34 cellular contexts compared by ENCODE assay signal in genomic region chr18:30982285-30982992, GRCh38.
"Had no signal": no experiment of that assay in that cellular context is flagged by ENCODE, and none has a peak within 500 bp of the region (broad histone marks: within the 10 kb centered on the region; RNA-seq: fewer than 3 reads in every experiment).

No MANE protein-coding gene starts in this region.

- H3K36me3 ChIP-seq: ascending aorta, breast epithelium, cardiac muscle cell, WERI-Rb-1 had no signal

- H3K9me3 Mint-ChIP-seq: activated CD4-positive, alpha-beta T cell treated with anti-CD3 and anti-CD28 coated beads, Interleukin-2, amount 10 ng/mL, durations not matched to agents 24 days and 14 days; activated naive CD8-positive, alpha-beta T cell treated with anti-CD3 and anti-CD28 coated beads, Interleukin-2, amount 10 ng/mL, durations not matched to agents 7 days and 5 days; brain; dendritic cell treated with granulocyte-macrophage colony-stimulating factor and Interleukin-4, amounts not matched to agents 40 ng/mL and 50 ng/mL, for 4 days; endodermal cell; T-helper 2 cell treated with Interferon-gamma antibody and Interleukin-4, amounts not matched to agents 5 μg/mL and 100 μg/mL, for 36 hours had no signal

- H3K4me3 Mint-ChIP-seq: activated CD4-positive, alpha-beta memory T cell treated with anti-CD3 and anti-CD28 coated beads for 36 hours; activated CD4-positive, alpha-beta T cell treated with anti-CD3 and anti-CD28 coated beads for 36 hours; activated CD4-positive, alpha-beta T cell treated with anti-CD3 and anti-CD28 coated beads, Interleukin-2, amount 10 ng/mL, durations not matched to agents 24 days and 14 days; activated CD8-positive, alpha-beta memory T cell treated with anti-CD3 and anti-CD28 coated beads, Interleukin-2, amount 10 ng/mL, durations not matched to agents 7 days and 5 days; activated CD8-positive, alpha-beta T cell treated with anti-CD3 and anti-CD28 coated beads, Interleukin-2, amount 10 ng/mL, durations not matched to agents 7 days and 5 days; activated naive CD4-positive, alpha-beta T cell treated with anti-CD3 and anti-CD28 coated beads, Interleukin-2, amount 10 ng/mL, durations not matched to agents 7 days and 5 days; activated naive CD8-positive, alpha-beta T cell treated with anti-CD3 and anti-CD28 coated beads, Interleukin-2, amount 10 ng/mL, durations not matched to agents 7 days and 5 days; brain; dendritic cell treated with granulocyte-macrophage colony-stimulating factor and Interleukin-4, amounts not matched to agents 40 ng/mL and 50 ng/mL, for 4 days; endodermal cell; T-helper 17 cell; T-helper 2 cell treated with Interferon-gamma antibody and Interleukin-4, amounts not matched to agents 5 μg/mL and 100 μg/mL, for 36 hours had no signal

- H3K9me3 ChIP-seq: ascending aorta, breast epithelium had no signal

- H3K4me1 Mint-ChIP-seq: activated CD4-positive, alpha-beta T cell treated with anti-CD3 and anti-CD28 coated beads for 36 hours; activated CD4-positive, alpha-beta T cell treated with anti-CD3 and anti-CD28 coated beads, Interleukin-2, amount 10 ng/mL, durations not matched to agents 24 days and 14 days; activated CD8-positive, alpha-beta memory T cell treated with anti-CD3 and anti-CD28 coated beads, Interleukin-2, amount 10 ng/mL, durations not matched to agents 7 days and 5 days; activated naive CD4-positive, alpha-beta T cell treated with anti-CD3 and anti-CD28 coated beads, Interleukin-2, amount 10 ng/mL, durations not matched to agents 7 days and 5 days; activated naive CD8-positive, alpha-beta T cell treated with anti-CD3 and anti-CD28 coated beads, Interleukin-2, amount 10 ng/mL, durations not matched to agents 7 days and 5 days; brain; endodermal cell; T-helper 17 cell had no signal

- H3K27ac Mint-ChIP-seq: activated CD4-positive, alpha-beta memory T cell treated with anti-CD3 and anti-CD28 coated beads for 36 hours; activated CD4-positive, alpha-beta T cell treated with anti-CD3 and anti-CD28 coated beads for 36 hours; activated CD4-positive, alpha-beta T cell treated with anti-CD3 and anti-CD28 coated beads, Interleukin-2, amount 10 ng/mL, durations not matched to agents 24 days and 14 days; activated CD8-positive, alpha-beta memory T cell treated with anti-CD3 and anti-CD28 coated beads, Interleukin-2, amount 10 ng/mL, durations not matched to agents 7 days and 5 days; activated CD8-positive, alpha-beta T cell treated with anti-CD3 and anti-CD28 coated beads, Interleukin-2, amount 10 ng/mL, durations not matched to agents 7 days and 5 days; activated naive CD4-positive, alpha-beta T cell treated with anti-CD3 and anti-CD28 coated beads, Interleukin-2, amount 10 ng/mL, durations not matched to agents 7 days and 5 days; activated naive CD4-positive, alpha-beta T cell treated with anti-CD3 and anti-CD28 coated beads, Interleukin-2, amount 50 U/mL, for 72 hours; activated naive CD8-positive, alpha-beta T cell treated with anti-CD3 and anti-CD28 coated beads, Interleukin-2, amount 10 ng/mL, durations not matched to agents 7 days and 5 days; brain; dendritic cell treated with granulocyte-macrophage colony-stimulating factor and Interleukin-4, amounts not matched to agents 40 ng/mL and 50 ng/mL, for 4 days; endodermal cell; T-helper 17 cell; T-helper 2 cell treated with Interferon-gamma antibody and Interleukin-4, amounts not matched to agents 5 μg/mL and 100 μg/mL, for 36 hours had no signal

- H3K27me3 Mint-ChIP-seq: activated CD4-positive, alpha-beta memory T cell treated with anti-CD3 and anti-CD28 coated beads for 36 hours; activated CD4-positive, alpha-beta T cell treated with anti-CD3 and anti-CD28 coated beads for 36 hours; activated CD4-positive, alpha-beta T cell treated with anti-CD3 and anti-CD28 coated beads, Interleukin-2, amount 10 ng/mL, durations not matched to agents 24 days and 14 days; activated CD8-positive, alpha-beta memory T cell treated with anti-CD3 and anti-CD28 coated beads, Interleukin-2, amount 10 ng/mL, durations not matched to agents 7 days and 5 days; activated naive CD4-positive, alpha-beta T cell treated with anti-CD3 and anti-CD28 coated beads, Interleukin-2, amount 10 ng/mL, durations not matched to agents 7 days and 5 days; activated naive CD8-positive, alpha-beta T cell treated with anti-CD3 and anti-CD28 coated beads, Interleukin-2, amount 10 ng/mL, durations not matched to agents 7 days and 5 days; T-helper 17 cell had no signal

- H3K27me3 ChIP-seq: ascending aorta, breast epithelium, cardiac muscle cell had no signal

- H3K4me3 ChIP-seq: ascending aorta, breast epithelium, cardiac muscle cell, coronary artery, dorsolateral prefrontal cortex had no signal

- H3K4me1 ChIP-seq: ascending aorta, breast epithelium had no signal

- H3K36me3 Mint-ChIP-seq: activated CD4-positive, alpha-beta memory T cell treated with anti-CD3 and anti-CD28 coated beads for 36 hours; activated CD8-positive, alpha-beta memory T cell treated with anti-CD3 and anti-CD28 coated beads, Interleukin-2, amount 10 ng/mL, durations not matched to agents 7 days and 5 days; activated naive CD4-positive, alpha-beta T cell treated with anti-CD3 and anti-CD28 coated beads, Interleukin-2, amount 10 ng/mL, durations not matched to agents 7 days and 5 days; activated naive CD4-positive, alpha-beta T cell treated with anti-CD3 and anti-CD28 coated beads, Interleukin-2, amount 50 U/mL, for 72 hours; activated naive CD8-positive, alpha-beta T cell treated with anti-CD3 and anti-CD28 coated beads, Interleukin-2, amount 10 ng/mL, durations not matched to agents 7 days and 5 days; brain had no signal

- FAIRE-seq: frontal cortex had no signal

- DNase-seq: activated CD4-positive, alpha-beta memory T cell treated with anti-CD3 and anti-CD28 coated beads for 36 hours; activated CD4-positive, alpha-beta T cell treated with anti-CD3 and anti-CD28 coated beads for 36 hours; activated CD4-positive, alpha-beta T cell treated with anti-CD3 and anti-CD28 coated beads, Interleukin-2, amount 10 ng/mL, durations not matched to agents 24 days and 14 days; activated CD4-positive, CD25-positive, alpha-beta regulatory T cell; activated CD4-positive, CD25-positive, alpha-beta regulatory T cell treated with anti-CD3 and anti-CD28 coated beads, Interleukin-2, amount 50 U/mL, for 72 hours; activated CD8-positive, alpha-beta memory T cell treated with anti-CD3 and anti-CD28 coated beads, Interleukin-2, amount 10 ng/mL, durations not matched to agents 7 days and 5 days; activated CD8-positive, alpha-beta memory T cell treated with anti-CD3 and anti-CD28 coated beads, Interleukin-2, amount 50 U/mL, for 4 hours; activated CD8-positive, alpha-beta T cell treated with anti-CD3 and anti-CD28 coated beads, Interleukin-2, amount 10 ng/mL, durations not matched to agents 7 days and 5 days; activated gamma-delta T cell; activated naive CD4-positive, alpha-beta T cell; activated naive CD4-positive, alpha-beta T cell treated with anti-CD3 and anti-CD28 coated beads, Interleukin-2, amount 10 ng/mL, durations not matched to agents 7 days and 5 days; activated naive CD8-positive, alpha-beta T cell treated with anti-CD3 and anti-CD28 coated beads, Interleukin-2, amount 10 ng/mL, durations not matched to agents 7 days and 5 days; activated T-cell treated with anti-CD3 and anti-CD28 coated beads, Interleukin-2, amount 50 U/mL, for 1 hour; activated T-cell treated with anti-CD3 and anti-CD28 coated beads, Interleukin-2, amount 50 U/mL, for 48 hours; central memory CD4-positive, alpha-beta T cell; cerebellar nuclear complex; dorsolateral prefrontal cortex; effector memory CD4-positive, alpha-beta T cell; endodermal cell; foreskin fibroblast; head of caudate nucleus; T-helper 17 cell; T1000; WERI-Rb-1 had no signal

- ATAC-seq: activated CD4-positive, alpha-beta T cell treated with anti-CD3 and anti-CD28 coated beads for 36 hours; activated CD8-positive, alpha-beta memory T cell treated with anti-CD3 and anti-CD28 coated beads, Interleukin-2, amount 10 ng/mL, durations not matched to agents 7 days and 5 days; activated CD8-positive, alpha-beta T cell treated with anti-CD3 and anti-CD28 coated beads, Interleukin-2, amount 10 ng/mL, durations not matched to agents 7 days and 5 days; activated naive CD4-positive, alpha-beta T cell treated with anti-CD3 and anti-CD28 coated beads, Interleukin-2, amount 50 U/mL, for 72 hours; esophagus mucosa; T-helper 17 cell had no signal

- H3K27ac ChIP-seq: ascending aorta, breast epithelium, cardiac muscle cell, coronary artery, dorsolateral prefrontal cortex, WERI-Rb-1 had no signal
